ENCODE assay signal across 7 cellular contexts in the genomic region with DNA sequence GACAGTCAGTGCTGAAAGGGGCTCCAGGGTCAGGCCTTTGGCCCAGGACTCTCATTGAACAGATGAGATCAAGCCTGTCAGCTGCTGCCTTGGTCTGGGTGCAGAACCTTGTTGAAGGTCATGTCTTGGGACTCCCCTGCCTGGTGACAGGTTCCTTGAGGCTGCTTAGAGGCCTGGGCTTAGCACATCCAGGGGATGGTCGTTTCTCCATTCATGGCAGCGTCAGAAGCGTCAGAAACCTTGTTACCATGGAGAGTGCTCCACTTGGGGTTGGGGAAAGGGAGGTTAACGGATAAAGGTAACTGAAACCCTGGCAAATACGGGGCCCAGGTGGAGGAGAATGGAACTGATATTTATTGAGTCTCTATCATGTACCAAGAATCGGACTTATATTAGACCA. TPM values are rescaled to one million over a fixed set of nuclear protein-coding genes. Genes with fewer than 3 reads are reported as not detected.
DNase-seq lines count a peak whose midpoint lies in the region; ATAC-seq and TF ChIP-seq lines count a peak whose summit lies in the region.

No MANE protein-coding gene starts in this region.

- no peaks in the 10 kb centered on the region for H3K9me3 ChIP-seq in hepatocyte (ENCODE audit: low read depth)

- no peak for TF ChIP-seq CTCF in HL-60 (IDR thresholded peaks at IDR 0.05; ENCODE audit: insufficient read depth, low read length)
- TF ChIP-seq CTCF in hepatocyte (IDR thresholded peaks at IDR 0.05; ENCODE audit: poor library complexity): no peak

- no peaks in the 10 kb centered on the region for H3K9me2 ChIP-seq in hepatocyte (replicated peaks; ENCODE audit: insufficient read depth)

- H3K27me3 ChIP-seq in HL-60 (ENCODE audit: insufficient read depth, poor library complexity, severe bottlenecking) (no peaks in the 10 kb centered on the region), hepatocyte (no peaks in the 10 kb centered on the region)

- H3K4me2 ChIP-seq in hepatocyte: peak overlapping the region; percentile 92

- H3K36me3 ChIP-seq in hepatocyte (replicated peaks; ENCODE audit: insufficient read depth, low read depth): no peaks in the 10 kb centered on the region

- H3K36me3 Mint-ChIP-seq in activated CD4-positive, alpha-beta memory T cell treated with anti-CD3 and anti-CD28 coated beads, Interleukin-2, amount 10 ng/mL, durations not matched to agents 7 days and 5 days (ENCODE audit: low read depth): peaks cover 59% of the 10 kb centered on the region
- H3K36me3 Mint-ChIP-seq in stimulated activated naive B cell treated with anti-CD40 and anti-IgM and Interleukin-4, amounts not matched to agents 10 μg/mL and 1 μg/mL and 100 μg/mL, for 72 hours: peaks cover 39 to 65% of the 10 kb centered on the region in 2 donors

- peak; percentile 7 to 16 for ATAC-seq in stimulated activated naive B cell treated with anti-CD40 and anti-IgM and Interleukin-4, amounts not matched to agents 10 μg/mL and 1 μg/mL and 100 μg/mL, for 72 hours (replicated peaks)
- ATAC-seq in HG02678 (IDR thresholded peaks at IDR 0.05; ENCODE audit: unreplicated experiment): no peak
- ATAC-seq in GM18868 (IDR thresholded peaks at IDR 0.05; ENCODE audit: unreplicated experiment): no peak

- H3K27me3 Mint-ChIP-seq in activated CD4-positive, alpha-beta memory T cell treated with anti-CD3 and anti-CD28 coated beads, Interleukin-2, amount 10 ng/mL, durations not matched to agents 7 days and 5 days: no peaks in the 10 kb centered on the region
- no peaks in the 10 kb centered on the region for H3K27me3 Mint-ChIP-seq in stimulated activated naive B cell treated with anti-CD40 and anti-IgM and Interleukin-4, amounts not matched to agents 10 μg/mL and 1 μg/mL and 100 μg/mL, for 72 hours

- POLR2A ChIA-PET in activated CD4-positive, alpha-beta memory T cell treated with anti-CD3 and anti-CD28 coated beads, Interleukin-2, amount 10 ng/mL, durations not matched to agents 7 days and 5 days (lab: Charles Lee): interaction anchor here (1.0 to 7.9 kb wide), 16 partner anchors 10 to 371 kb away, joined by 3 to 210 read pairs (median 6); partner anchors contain the start of genes ARPC5L, GOLGA1, HSPA5 and NR6A1

- H3K4me3 ChIP-seq in HL-60 (replicated peaks; ENCODE audit: insufficient read depth, low read length) (peak overlapping the region; percentile 73), hepatocyte (peak overlapping the region; percentile 98)

- peaks cover 25% of the 10 kb centered on the region for H4K20me1 ChIP-seq in hepatocyte (ENCODE audit: insufficient read depth, poor library complexity, severe bottlenecking)

- DNase-seq in HL-60 (ENCODE audit: low read depth in 1 of 2, low spot score in 1 of 2): peak in 1 of 2 experiments; percentile 13
- DNase-seq in activated CD4-positive, alpha-beta memory T cell treated with anti-CD3 and anti-CD28 coated beads, Interleukin-2, amount 10 ng/mL, durations not matched to agents 7 days and 5 days: peak; percentile 25
- DNase-seq in hepatocyte (ENCODE audit: low spot score): no peak
- DNase-seq in stimulated activated naive B cell treated with anti-CD40 and anti-IgM and Interleukin-4, amounts not matched to agents 10 μg/mL and 1 μg/mL and 100 μg/mL, for 72 hours: no peak
- no peak for DNase-seq in ureter (ENCODE audit: low spot score)

- peaks cover 82% of the 10 kb centered on the region for H3K79me2 ChIP-seq in hepatocyte

- H2AFZ ChIP-seq in hepatocyte: no peak overlapping the region

- peak overlapping the region; percentile 100 for H3K27ac Mint-ChIP-seq in activated CD4-positive, alpha-beta memory T cell treated with anti-CD3 and anti-CD28 coated beads, Interleukin-2, amount 10 ng/mL, durations not matched to agents 7 days and 5 days
- H3K27ac Mint-ChIP-seq in stimulated activated naive B cell treated with anti-CD40 and anti-IgM and Interleukin-4, amounts not matched to agents 10 μg/mL and 1 μg/mL and 100 μg/mL, for 72 hours: peak overlapping the region; percentile 98

- peak overlapping the region; percentile 88 for H3K4me3 Mint-ChIP-seq in activated CD4-positive, alpha-beta memory T cell treated with anti-CD3 and anti-CD28 coated beads, Interleukin-2, amount 10 ng/mL, durations not matched to agents 7 days and 5 days
- peak overlapping the region; percentile 89 to 97 for H3K4me3 Mint-ChIP-seq in stimulated activated naive B cell treated with anti-CD40 and anti-IgM and Interleukin-4, amounts not matched to agents 10 μg/mL and 1 μg/mL and 100 μg/mL, for 72 hours

- no peaks in the 10 kb centered on the region for H3K9me3 Mint-ChIP-seq in activated CD4-positive, alpha-beta memory T cell treated with anti-CD3 and anti-CD28 coated beads, Interleukin-2, amount 10 ng/mL, durations not matched to agents 7 days and 5 days
- no peaks in the 10 kb centered on the region for H3K9me3 Mint-ChIP-seq in stimulated activated naive B cell treated with anti-CD40 and anti-IgM and Interleukin-4, amounts not matched to agents 10 μg/mL and 1 μg/mL and 100 μg/mL, for 72 hours

- 72% methylated on average over 6 of the region's 6 CpGs for WGBS in hepatocyte (ENCODE audit: low lambda C conversion rate, missing lambda C conversion rate)

- H3K4me1 ChIP-seq in hepatocyte (ENCODE audit: insufficient read depth): peaks cover 25% of the 10 kb centered on the region

- H3K27ac ChIP-seq in HL-60 (replicated peaks) (peak overlapping the region; percentile 95), hepatocyte (peak overlapping the region; percentile 100)

- H3K4me1 Mint-ChIP-seq in activated CD4-positive, alpha-beta memory T cell treated with anti-CD3 and anti-CD28 coated beads, Interleukin-2, amount 10 ng/mL, durations not matched to agents 7 days and 5 days: peaks cover 63% of the 10 kb centered on the region
- peaks cover 37 to 67% of the 10 kb centered on the region in 2 donors for H3K4me1 Mint-ChIP-seq in stimulated activated naive B cell treated with anti-CD40 and anti-IgM and Interleukin-4, amounts not matched to agents 10 μg/mL and 1 μg/mL and 100 μg/mL, for 72 hours

- CTCF ChIA-PET in activated CD4-positive, alpha-beta memory T cell treated with anti-CD3 and anti-CD28 coated beads, Interleukin-2, amount 10 ng/mL, durations not matched to agents 7 days and 5 days (lab: Charles Lee): interaction anchor here (1.0 to 1.9 kb wide), 4 partner anchors 10 to 98 kb away, joined by 3 to 16 read pairs (median 9); partner anchors contain the start of gene WDR38

RNA-seq across cellular contexts. Expression of gene ARPC5L, which starts 8.8 kb away (rescaled TPM):
- 10 to 100 TPM; 76.6 to 79.4 TPM for total RNA-seq in activated CD4-positive, alpha-beta memory T cell treated with anti-CD3 and anti-CD28 coated beads, Interleukin-2, amount 10 ng/mL, durations not matched to agents 7 days and 5 days
- total RNA-seq in hepatocyte (40.3 and 44.0 TPM in 2 replicates), ureter (36.5 TPM)
- 84.4 and 95.5 TPM in 2 replicates for polyA plus RNA-seq in hepatocyte

RNA-seq across cellular contexts. Expression of gene RPL35, which starts 9.0 kb away (rescaled TPM):
- 1,000 to 10,000 TPM; 1,297 to 1,317 TPM for total RNA-seq in activated CD4-positive, alpha-beta memory T cell treated with anti-CD3 and anti-CD28 coated beads, Interleukin-2, amount 10 ng/mL, durations not matched to agents 7 days and 5 days
- total RNA-seq in hepatocyte (1,257 and 1,574 TPM in 2 replicates), ureter (1,601 TPM)
- 927 and 1,057 TPM in 2 replicates for polyA plus RNA-seq in hepatocyte

RNA-seq across cellular contexts. Expression of gene WDR38, which starts 17.5 kb away (rescaled TPM):
- total RNA-seq in activated CD4-positive, alpha-beta memory T cell treated with anti-CD3 and anti-CD28 coated beads, Interleukin-2, amount 10 ng/mL, durations not matched to agents 7 days and 5 days: not detected
- total RNA-seq in hepatocyte: not detected in 2 replicates
- not detected in 2 replicates for polyA plus RNA-seq in hepatocyte
- not detected for total RNA-seq in ureter

Comparison
In these comparisons a context has a peak if more than half of its experiments do, and no peak if none do; other contexts are left out.
1. ATAC-seq: peak in stimulated activated naive B cell treated with anti-CD40 and anti-IgM and Interleukin-4, amounts not matched to agents 10 μg/mL and 1 μg/mL and 100 μg/mL, for 72 hours (2 of 2); none in HG02678 (single experiment) and GM18868 (single experiment).